14 cellular contexts compared by ENCODE assay signal in the genomic region with DNA sequence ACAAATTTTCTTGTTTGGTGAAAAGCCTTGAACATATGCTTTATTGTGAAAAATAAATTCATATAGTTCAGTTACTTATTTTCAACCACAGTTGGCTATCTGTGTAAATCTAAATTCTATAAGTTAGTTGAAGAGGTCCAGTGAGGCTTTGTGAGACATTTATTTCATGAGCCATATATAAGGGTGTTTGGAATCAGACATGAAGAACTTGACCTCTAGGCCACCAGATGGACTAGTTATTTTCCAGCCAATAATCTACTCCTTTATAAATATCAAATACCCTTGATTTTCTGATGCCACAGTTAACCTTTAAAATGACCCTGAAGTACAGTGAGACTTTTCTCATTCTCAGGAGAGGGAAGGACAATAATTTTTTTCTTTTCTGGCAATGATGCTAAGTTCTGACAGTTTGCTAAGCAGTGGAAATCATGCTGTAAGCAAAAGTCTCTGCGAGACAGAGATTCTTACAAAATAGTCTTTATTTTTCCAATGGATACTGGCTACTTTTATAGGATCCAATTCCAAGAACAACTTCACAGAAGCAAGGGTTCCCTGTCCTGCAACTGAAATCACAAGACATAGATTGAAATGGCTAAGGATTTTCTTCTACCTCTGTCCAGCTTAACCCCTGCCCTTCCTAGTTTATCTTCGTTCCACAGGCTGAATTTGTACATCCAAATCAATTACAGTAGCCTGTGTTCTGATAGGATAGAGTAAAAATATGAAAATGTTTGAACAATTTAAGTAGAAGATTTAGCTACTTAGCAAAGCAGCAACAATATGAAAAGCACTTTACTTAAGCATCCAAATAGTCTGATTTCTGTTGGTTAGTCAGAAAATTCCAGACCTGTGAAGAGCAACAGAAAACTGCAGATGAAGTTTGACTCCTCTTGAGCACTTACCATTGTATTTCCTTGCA. TPM values are rescaled to one million over a fixed set of nuclear protein-coding genes. Genes with fewer than 3 reads are reported as not detected.
DNase-seq lines count a peak whose midpoint lies in the region; ATAC-seq, FAIRE-seq and TF ChIP-seq lines count a peak whose summit lies in the region.
"Had no signal": no experiment of that assay in that cellular context is flagged by ENCODE, and none has a peak within 500 bp of the region (broad histone marks: within the 10 kb centered on the region; RNA-seq: fewer than 3 reads in every experiment).

No MANE protein-coding gene starts in this region.

- TF ChIP-seq CTCF in foreskin fibroblast (IDR thresholded peaks at IDR 0.05; ENCODE audit: low read depth, low read length) (no peak), gastrocnemius medialis (IDR thresholded peaks at IDR 0.05 in 4 of 5, conservative IDR thresholded peaks at IDR 0.05 in 1 of 5) (no peak), PC-9 (conservative IDR thresholded peaks at IDR 0.05) (no peak)

- no peak overlapping the region for H2AFZ ChIP-seq in PC-9

- H3F3A ChIP-seq in PC-9 (ENCODE audit: insufficient read depth, low read depth): no peaks in the 10 kb centered on the region

- no TSS peak for BruUV-seq in PC-9 (replicated peaks; lab: Mats Ljungman, UMichigan)

- H3K4me1 ChIP-seq in gastrocnemius medialis (peaks cover 0 to 9% of the 10 kb centered on the region in 2 donors), PC-9 (replicated peaks; ENCODE audit: insufficient read depth) (no peaks in the 10 kb centered on the region)

- H3K9me3 ChIP-seq in gastrocnemius medialis: peaks cover 0 to 12% (median 0%) of the 10 kb centered on the region in 3 donors
- no peaks in the 10 kb centered on the region for H3K9me3 ChIP-seq in PC-9 (ENCODE audit: insufficient read depth, low read depth)

- peak; percentile 31 for FAIRE-seq in GM12891 (lab: Jason Lieb, UNC)

- DNase-seq in GM12891 (ENCODE audit: insufficient read length, low spot score): no peak
- DNase-seq in amniotic epithelial cell (ENCODE audit: low read depth): peak; percentile 35
- DNase-seq in foreskin fibroblast: peak in 1 of 2 donors; percentile 52
- no peak for DNase-seq in gastrocnemius medialis
- DNase-seq in NCI-H2196 treated with DMSO at 0.1 percent for 48 hours (lab: John Stamatoyannopoulos, UW; ENCODE audit: unreplicated experiment): no peak
- no peak for DNase-seq in NCI-H2081 (lab: John Stamatoyannopoulos, UW)
- DNase-seq in NCI-H2196 (lab: John Stamatoyannopoulos, UW; ENCODE audit: unreplicated experiment): no peak
- no peak for DNase-seq in PC-9
- DNase-seq: activated CD4-positive, alpha-beta memory T cell treated with anti-CD3 and anti-CD28 coated beads, Interleukin-2, amount 10 ng/mL, durations not matched to agents 7 days and 5 days; body of pancreas; DMS79; NCI-H1930; SIG-M5 had no signal

- H3K27me3 ChIP-seq in gastrocnemius medialis (peaks cover 0 to 15% (median 6%) of the 10 kb centered on the region in 3 donors), PC-9 (ENCODE audit: insufficient read depth, low read depth) (no peaks in the 10 kb centered on the region)
- H3K27me3 ChIP-seq: body of pancreas had no signal

- H4K20me1 ChIP-seq in PC-9 (ENCODE audit: insufficient read depth): no peaks in the 10 kb centered on the region

- H3K4me2 ChIP-seq in PC-9: no peak overlapping the region

- H3K79me2 ChIP-seq in PC-9 (ENCODE audit: low read depth): no peaks in the 10 kb centered on the region

- intact Hi-C loops in gastrocnemius medialis (cut with DNase I; ENCODE audit: low total_unique reads) (no loop called here), PC-9 (cut with micrococcal nuclease; ENCODE audit: unreplicated experiment) (no loop called here)

- POLR2A ChIA-PET in PC-9 (lab: Charles Lee; ENCODE audit: unreplicated experiment): interaction anchor here (0.6 kb wide), 1 partner anchor 30 kb away, joined by 5 read pairs; no protein-coding TSS in a partner anchor

- H3K4me3 ChIP-seq in foreskin fibroblast (ENCODE audit: low read depth in 1 of 2, low read length in 2 of 2) (peak overlapping the region; percentile 72 to 93), gastrocnemius medialis (peak overlapping the region in 3 of 4 donors; percentile 6 to 13 (median 8)), PC-9 (no peak overlapping the region)
- H3K4me3 ChIP-seq: body of pancreas had no signal

- CTCF ChIA-PET in PC-9 (lab: Charles Lee): interaction anchor here (0.9 kb wide), 1 partner anchor 29 kb away, joined by 3 read pairs; no protein-coding TSS in a partner anchor

- H3K9me2 ChIP-seq in PC-9 (ENCODE audit: insufficient read depth): no peaks in the 10 kb centered on the region

- in situ Hi-C loops in gastrocnemius medialis (cut with MboI; ENCODE audit: low sequenced_read_pairs in 4 of 4): no loop called here

- ATAC-seq in gastrocnemius medialis: no peak
- ATAC-seq: body of pancreas, HCT116 had no signal

- H3K27ac ChIP-seq in gastrocnemius medialis: peak overlapping the region in 1 of 4 donors; percentile 54
- H3K27ac ChIP-seq in PC-9: no peak overlapping the region

- no peaks in the 10 kb centered on the region for H3K36me3 ChIP-seq in gastrocnemius medialis
- no peaks in the 10 kb centered on the region for H3K36me3 ChIP-seq in PC-9 (ENCODE audit: low read depth)

- no peak for TF ChIP-seq POLR2A in GM12891 (IDR thresholded peaks at IDR 0.05; ENCODE audit: low read depth, low read length)
- no peak for TF ChIP-seq POLR2A in gastrocnemius medialis (IDR thresholded peaks at IDR 0.05)

TF ChIP-seq in GM12891, 5 proteins besides CTCF, POLR2A, EP300 and RAD21:
- TF ChIP-seq SPI1 (IDR thresholded peaks at IDR 0.05; ENCODE audit: low read depth, low read length) (no peak), TAF1 (IDR thresholded peaks at IDR 0.05; ENCODE audit: low read depth, low read length) (no peak), PAX5 (IDR thresholded peaks at IDR 0.05; ENCODE audit: insufficient read depth, low read length, severe bottlenecking) (no peak), POLR2AphosphoS5 (IDR thresholded peaks at IDR 0.05; ENCODE audit: low read depth, low read length) (no peak), POU2F2 (IDR thresholded peaks at IDR 0.05; ENCODE audit: low read depth, low read length) (no peak)

RNA-seq across cellular contexts. Expression of a gene that starts 2.3 kb away (rescaled TPM):
- not detected for polyA plus RNA-seq in GM12891 (2012; ENCODE audit: low read depth, missing spikeins)
- under 1 TPM; 0.15 to 0.67 (median 0.46) TPM for total RNA-seq in gastrocnemius medialis
- 0.55 and 1.3 TPM in 2 replicates for total RNA-seq in PC-9 (2021)
- total RNA-seq: activated CD4-positive, alpha-beta memory T cell treated with anti-CD3 and anti-CD28 coated beads, Interleukin-2, amount 10 ng/mL, durations not matched to agents 7 days and 5 days had no signal
